In genomic region chr10:118286051-118286838, GRCh38 we compare ENCODE assay signal across 34 cellular contexts.
"Had no signal": no experiment of that assay in that cellular context is flagged by ENCODE, and none has a peak within 500 bp of the region (broad histone marks: within the 10 kb centered on the region; RNA-seq: fewer than 3 reads in every experiment).

No MANE protein-coding gene starts in this region.

- H3K36me3 ChIP-seq: gastroesophageal sphincter, heart left ventricle, prostate gland, right atrium auricular region, thoracic aorta, transverse colon, upper lobe of right lung, uterus had no signal

- H3K27me3 ChIP-seq: foreskin keratinocyte, right atrium auricular region, uterus had no signal

- H3K4me2 ChIP-seq: hepatocyte, smooth muscle cell had no signal

- DNase-seq: cerebellar nuclear complex; cortex of kidney; dorsolateral prefrontal cortex; effector CD4-positive, alpha-beta T cell; foreskin keratinocyte; heart left ventricle; kidney; mucosa of descending colon; naive B cell; nucleus accumbens; stimulated activated CD4-positive, alpha-beta T cell treated with anti-CD3 and anti-CD28 coated beads, Interleukin-12 subunit alpha, Interleukin-12 subunit beta, amount 100 ng/mL, for 4 hours; stimulated activated CD4-positive, alpha-beta T cell treated with anti-CD3 and anti-CD28 coated beads, Interleukin-1b, Interleukin-23, amount 100 ng/mL, for 48 hours; stimulated activated CD4-positive, alpha-beta T cell treated with anti-CD3 and anti-CD28 coated beads, Interleukin-4, amount 100 ng/mL, for 24 hours; stimulated activated naive CD8-positive, alpha-beta T cell treated with anti-CD3 and anti-CD28 coated beads, Interleukin-15, Interleukin-2, amounts not matched to agents 100 U/mL and 50 U/mL, for 24 hours; substantia nigra; transverse colon; upper lobe of right lung; uterus had no signal

- H3K36me3 Mint-ChIP-seq: memory B cell; mesothelial cell of epicardium; naive B cell; natural killer cell treated with Interleukin-12 subunit alpha and Interleukin-12 subunit beta and Interleukin-15 and Interleukin-18, amount 100 ng/mL, for 72 hours; stimulated activated effector memory CD8-positive, alpha-beta T cell treated with anti-CD3 and anti-CD28 coated beads, Interleukin-12 subunit alpha, Interleukin-12 subunit beta, amount 100 ng/mL, for 72 hours had no signal

- H3K4me1 Mint-ChIP-seq: memory B cell, mesothelial cell of epicardium, naive B cell had no signal

- H3K4me1 ChIP-seq: gastroesophageal sphincter, heart left ventricle, prostate gland, right atrium auricular region, upper lobe of right lung, uterus had no signal

- H3K4me3 ChIP-seq: dorsolateral prefrontal cortex, gastroesophageal sphincter, heart left ventricle, hepatocyte, lung, mucosa of descending colon, prostate gland, right atrium auricular region, smooth muscle cell, thoracic aorta, transverse colon, upper lobe of right lung, uterus had no signal

- ATAC-seq: esophagus mucosa; foreskin keratinocyte; gastroesophageal sphincter; heart left ventricle; left lobe of liver; mucosa of descending colon; sciatic nerve; stimulated activated effector memory CD8-positive, alpha-beta T cell treated with anti-CD3 and anti-CD28 coated beads, Interleukin-12 subunit alpha, Interleukin-12 subunit beta, amount 100 ng/mL, for 72 hours; stimulated activated naive CD8-positive, alpha-beta T cell treated with anti-CD3 and anti-CD28 coated beads, Interleukin-15, Interleukin-2, amounts not matched to agents 100 U/mL and 50 U/mL, for 24 hours; upper lobe of right lung had no signal

- H3K9me3 ChIP-seq: gastroesophageal sphincter, heart left ventricle, mucosa of descending colon, prostate gland, right atrium auricular region, thoracic aorta, transverse colon, upper lobe of right lung, uterus had no signal

- H2AFZ ChIP-seq: hepatocyte had no signal

- FAIRE-seq: kidney had no signal

- H3K4me3 Mint-ChIP-seq: memory B cell; mesothelial cell of epicardium; naive B cell; natural killer cell treated with Interleukin-12 subunit alpha and Interleukin-12 subunit beta and Interleukin-15 and Interleukin-18, amount 100 ng/mL, for 72 hours; neural crest cell; stimulated activated effector memory CD8-positive, alpha-beta T cell treated with anti-CD3 and anti-CD28 coated beads, Interleukin-12 subunit alpha, Interleukin-12 subunit beta, amount 100 ng/mL, for 72 hours had no signal

- H3K9me3 Mint-ChIP-seq: memory B cell; natural killer cell treated with Interleukin-12 subunit alpha and Interleukin-12 subunit beta and Interleukin-15 and Interleukin-18, amount 100 ng/mL, for 72 hours; neural crest cell; stimulated activated effector memory CD8-positive, alpha-beta T cell treated with anti-CD3 and anti-CD28 coated beads, Interleukin-12 subunit alpha, Interleukin-12 subunit beta, amount 100 ng/mL, for 72 hours had no signal

- H3K27ac Mint-ChIP-seq: memory B cell; mesothelial cell of epicardium; naive B cell; natural killer cell treated with Interleukin-12 subunit alpha and Interleukin-12 subunit beta and Interleukin-15 and Interleukin-18, amount 100 ng/mL, for 72 hours; stimulated activated effector memory CD8-positive, alpha-beta T cell treated with anti-CD3 and anti-CD28 coated beads, Interleukin-12 subunit alpha, Interleukin-12 subunit beta, amount 100 ng/mL, for 72 hours had no signal

- H3K27ac ChIP-seq: dorsolateral prefrontal cortex, epithelial cell of prostate, foreskin keratinocyte, gastroesophageal sphincter, heart left ventricle, hepatocyte, prostate gland, right atrium auricular region, thoracic aorta, transverse colon, upper lobe of right lung, uterus had no signal

- H3K79me2 ChIP-seq: hepatocyte had no signal
